In genomic region chr13:77919351-77920294, GRCh38 we compare ENCODE assay signal across 9 cellular contexts. TPM values are rescaled to one million over a fixed set of nuclear protein-coding genes. Genes with fewer than 3 reads are reported as not detected.
DNase-seq lines count a peak whose midpoint lies in the region; ATAC-seq, FAIRE-seq and TF ChIP-seq lines count a peak whose summit lies in the region.
"Had no signal": no experiment of that assay in that cellular context is flagged by ENCODE, and none has a peak within 500 bp of the region (broad histone marks: within the 10 kb centered on the region; RNA-seq: fewer than 3 reads in every experiment).

No MANE protein-coding gene starts in this region.

- peak; percentile 81 for ATAC-seq in gastroesophageal sphincter
- no peak for ATAC-seq in T-helper 17 cell
- ATAC-seq in GM18517 (IDR thresholded peaks at IDR 0.05; ENCODE audit: unreplicated experiment), result no peak

- H3K27me3 Mint-ChIP-seq in T-helper 17 cell, result peaks cover 21% of the 10 kb centered on the region

- no peak overlapping the region for H3K27ac Mint-ChIP-seq in T-helper 17 cell

- no peaks in the 10 kb centered on the region for H3K36me3 Mint-ChIP-seq in T-helper 17 cell (ENCODE audit: low read depth)
- H3K36me3 Mint-ChIP-seq: naive B cell had no signal

- H3K4me1 Mint-ChIP-seq in T-helper 17 cell, result peaks cover 4% of the 10 kb centered on the region
- H3K4me1 Mint-ChIP-seq: naive B cell had no signal

- H3K36me3 ChIP-seq in Peyer's patch (no peaks in the 10 kb centered on the region), gastroesophageal sphincter (no peaks in the 10 kb centered on the region)

- 23 to 26% methylated on average over 6 to 12 of the region's 35 CpGs for WGBS in gastroesophageal sphincter (ENCODE audit: low coverage in 1 of 2), 2 donors

- H3K27ac ChIP-seq in Peyer's patch, result peak overlapping the region; percentile 22 to 75 (median 54)
- peak overlapping the region in 3 of 4 donors; percentile 37 to 78 (median 67) for H3K27ac ChIP-seq in gastroesophageal sphincter

- H3K4me3 ChIP-seq in Peyer's patch, result peak overlapping the region; percentile 30 to 55 (median 40)
- H3K4me3 ChIP-seq in gastroesophageal sphincter, result peak overlapping the region; percentile 48 to 64

- no peaks in the 10 kb centered on the region for H3K9me3 ChIP-seq in Peyer's patch
- no peaks in the 10 kb centered on the region for H3K9me3 ChIP-seq in gastroesophageal sphincter
- no peaks in the 10 kb centered on the region for H3K9me3 ChIP-seq in T-helper 17 cell (ENCODE audit: control insufficient read depth, low read length, poor library complexity, severe bottlenecking)

- no peak for TF ChIP-seq EP300 in gastroesophageal sphincter (IDR thresholded peaks at IDR 0.05)

- TF ChIP-seq CTCF in Peyer's patch (IDR thresholded peaks at IDR 0.05) (no peak), gastroesophageal sphincter (IDR thresholded peaks at IDR 0.05) (no peak)

- peak; percentile 55 for FAIRE-seq in GM19239 (lab: Jason Lieb, UNC)

- DNase-seq in GM19239 (ENCODE audit: insufficient read length, low spot score) (no peak), Peyer's patch (peak in 2 of 3 donors; percentile 52 to 53), nucleus accumbens (lab: John Stamatoyannopoulos, UW) (peak in 47 of 56 donors; percentile 4 to 68 (median 29)), T-helper 17 cell (no peak), inferior parietal cortex (ENCODE audit: extremely low spot score) (no peak)
- no peak for DNase-seq in activated naive CD4-positive, alpha-beta T cell treated with Interleukin-2 at 50 U/mL for 16 hours
- DNase-seq: naive B cell had no signal

- no peaks in the 10 kb centered on the region for H3K4me1 ChIP-seq in Peyer's patch
- peaks cover 0 to 26% (median 3%) of the 10 kb centered on the region in 3 donors for H3K4me1 ChIP-seq in gastroesophageal sphincter

- H3K4me3 Mint-ChIP-seq in T-helper 17 cell, result no peak overlapping the region

- H3K27me3 ChIP-seq in Peyer's patch (no peaks in the 10 kb centered on the region), gastroesophageal sphincter (peaks cover 37% of the 10 kb centered on the region)

- TF ChIP-seq POLR2A in Peyer's patch (IDR thresholded peaks at IDR 0.05) (no peak), gastroesophageal sphincter (IDR thresholded peaks at IDR 0.05) (no peak)

RNA-seq across cellular contexts. Expression of gene EDNRB, which starts 1.0 kb away (rescaled TPM):
- 10 to 100 TPM in 2 of 4 donors, 1 to 10 TPM in 2; 7.7 to 21.5 (median 12.2) TPM for total RNA-seq in Peyer's patch
- 10 to 100 TPM in 3 of 4 donors, 1 to 10 TPM in 1; 9.0 to 52.7 (median 37.8) TPM for total RNA-seq in gastroesophageal sphincter
- total RNA-seq in T-helper 17 cell, result not detected

Comparison
In these comparisons a context has a peak if more than half of its experiments do, and no peak if none do; other contexts are left out.
1. DNase-seq: peak in Peyer's patch (2 of 3) and nucleus accumbens (47 of 56); none in GM19239 (single experiment), T-helper 17 cell (0 of 3), activated naive CD4-positive, alpha-beta T cell treated with Interleukin-2 at 50 U/mL for 16 hours (single experiment) and inferior parietal cortex (single experiment).
2. RNA of gene EDNRB, which starts 1.0 kb away (total RNA-seq): 9.0 to 52.7 TPM in gastroesophageal sphincter and 7.7 to 21.5 TPM in Peyer's patch; not detected in T-helper 17 cell; every median in the first group is over 4 times any median in the second.